17 cellular contexts compared by ENCODE assay signal in genomic region chr4:84568496-84568895, GRCh38.
"Had no signal": no experiment of that assay in that cellular context is flagged by ENCODE, and none has a peak within 500 bp of the region (broad histone marks: within the 10 kb centered on the region; RNA-seq: fewer than 3 reads in every experiment).

No MANE protein-coding gene starts in this region.

- H3K4me3 ChIP-seq: ascending aorta, colonic mucosa, esophagus squamous epithelium, left ventricle myocardium inferior, prostate gland, spleen, thoracic aorta, upper lobe of left lung had no signal

- DNase-seq: activated CD4-positive, alpha-beta memory T cell treated with anti-CD3 and anti-CD28 coated beads for 36 hours; activated CD4-positive, alpha-beta T cell treated with anti-CD3 and anti-CD28 coated beads for 4 hours; activated CD4-positive, CD25-positive, alpha-beta regulatory T cell; activated effector memory CD4-positive, alpha-beta T cell treated with anti-CD3 and anti-CD28 coated beads, Interleukin-2, amount 50 U/mL, for 16 hours; activated T-cell treated with anti-CD3 and anti-CD28 coated beads, Interleukin-2, amount 50 U/mL, for 72 hours; colonic mucosa; esophagus squamous epithelium; foreskin melanocyte; left ventricle myocardium inferior; natural killer cell; spleen; stimulated activated CD4-positive, alpha-beta T cell treated with anti-CD3 and anti-CD28 coated beads, Interleukin-4, amount 100 ng/mL, for 1 hour; stimulated activated naive CD4-positive, alpha-beta T cell treated with Interleukin-2 at 50 U/mL for 16 hours; upper lobe of left lung had no signal

- H3K27ac ChIP-seq: ascending aorta, colonic mucosa, esophagus squamous epithelium, left ventricle myocardium inferior, prostate gland, spleen, thoracic aorta, upper lobe of left lung had no signal

- H3K27me3 ChIP-seq: ascending aorta, colonic mucosa, esophagus squamous epithelium, upper lobe of left lung had no signal

- H3K36me3 ChIP-seq: ascending aorta, colonic mucosa, esophagus squamous epithelium, left ventricle myocardium inferior, prostate gland, spleen, thoracic aorta, upper lobe of left lung had no signal

- H3K9me3 ChIP-seq: ascending aorta, colonic mucosa, esophagus squamous epithelium, left ventricle myocardium inferior, prostate gland, spleen, thoracic aorta, upper lobe of left lung had no signal

- H3K4me1 ChIP-seq: ascending aorta, colonic mucosa, esophagus squamous epithelium, left ventricle myocardium inferior, prostate gland, spleen had no signal
